ENCODE assay signal across 10 cellular contexts in the genomic region with DNA sequence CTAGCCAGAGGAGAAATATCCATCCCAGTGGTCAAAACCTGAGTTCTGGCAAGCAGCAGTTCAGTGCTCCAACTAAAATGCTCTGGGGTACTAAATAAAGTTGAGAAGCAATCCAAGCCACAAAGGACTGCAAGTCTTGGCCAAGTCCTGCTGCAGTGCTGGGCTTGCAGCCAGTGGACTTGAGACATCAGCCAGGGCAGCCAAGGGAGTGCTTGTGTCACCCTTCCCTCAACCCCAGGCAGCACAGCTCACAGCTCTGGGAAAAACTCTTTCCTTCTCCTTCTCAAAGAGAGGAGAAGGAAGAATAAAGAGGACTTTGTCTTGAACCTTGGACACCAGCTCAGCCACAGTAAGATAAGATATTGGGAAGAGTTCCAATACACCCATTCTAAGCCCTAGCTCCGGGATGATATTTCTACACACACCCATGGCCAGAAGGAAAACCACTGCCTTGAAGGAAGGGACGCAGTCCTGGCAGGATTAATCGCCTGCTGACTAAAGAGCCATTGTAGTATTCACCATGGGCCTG.
A peak's percentile ranks its signal among the peaks of the same experiment; 100 is the strongest.
DNase-seq lines count a peak whose midpoint lies in the region; ATAC-seq, FAIRE-seq and TF ChIP-seq lines count a peak whose summit lies in the region.
"Had no signal": no experiment of that assay in that cellular context is flagged by ENCODE, and none has a peak within 500 bp of the region (broad histone marks: within the 10 kb centered on the region; RNA-seq: fewer than 3 reads in every experiment).

No MANE protein-coding gene starts in this region.

- WGBS in liver, result 67% methylated on average over 3 of the region's 3 CpGs
- WGBS in HepG2 (ENCODE audit: low lambda C conversion rate), result no CpG with 5 or more reads among the region's 3 CpGs
- WGBS in aorta, 2 donors, result 4 to 29% methylated on average over 3 of the region's 3 CpGs

- FAIRE-seq in HepG2 (lab: Jason Lieb, UNC), result no peak

- DNase-seq in HepG2 (ENCODE audit: low spot score) (no peak), foreskin melanocyte (peak; percentile 67), nucleus accumbens (lab: John Stamatoyannopoulos, UW) (peak in 40 of 56 donors; percentile 0 to 69 (median 24)), aorta (peak; percentile 86 to 91)
- no peak for DNase-seq in stimulated activated CD4-positive, alpha-beta T cell treated with anti-CD3 and anti-CD28 coated beads, Interleukin-4, amount 100 ng/mL, for 24 hours
- no peak for DNase-seq in stimulated activated naive CD8-positive, alpha-beta T cell treated with anti-CD3 and anti-CD28 coated beads, Interleukin-15, amount 100 ng/mL, for 72 hours
- DNase-seq: 8988T; activated naive CD4-positive, alpha-beta T cell treated with Interleukin-2 at 50 U/mL for 16 hours had no signal

- no TSS peak for BruUV-seq in HepG2 (replicated peaks; lab: Mats Ljungman, UMichigan)

- no peak overlapping the region for H3K27ac Mint-ChIP-seq in stimulated activated naive CD8-positive, alpha-beta T cell treated with anti-CD3 and anti-CD28 coated beads, Interleukin-15, amount 100 ng/mL, for 72 hours

- no peak for TF ChIP-seq CTCF in liver (IDR thresholded peaks at IDR 0.05; ENCODE audit: low read depth, low read length, missing input control)
- TF ChIP-seq CTCF in HepG2 (CRISPR knock-in tag; IDR thresholded peaks at IDR 0.05), result no peak

- no peak overlapping the region for H2AFZ ChIP-seq in HepG2 (ENCODE audit: low read length)

- POLR2A ChIA-PET in HepG2 (lab: Yijun Ruan, JAX), result no interaction called here

- H3K9me3 ChIP-seq in liver (ENCODE audit: control insufficient read depth in 4 of 4, low read length in 3 of 4) (peaks cover 0 to 3% (median 1%) of the 10 kb centered on the region in 4 donors), HepG2 (ENCODE audit: low read length) (no peaks in the 10 kb centered on the region), aorta (ENCODE audit: control insufficient read depth, low read length) (no peaks in the 10 kb centered on the region)

- H4K20me1 ChIP-seq in HepG2 (ENCODE audit: insufficient read depth, low read length), result no peaks in the 10 kb centered on the region

- H3K27ac ChIP-seq in liver (ENCODE audit: low read depth in 1 of 2, low read length in 2 of 2), result no peak overlapping the region
- H3K27ac ChIP-seq in HepG2 (ENCODE audit: extremely low read length, insufficient read depth, low read length), result no peak overlapping the region
- H3K27ac ChIP-seq in aorta (ENCODE audit: low read depth in 1 of 2, low read length in 2 of 2), result peak overlapping the region; percentile 8 to 74

- no peak overlapping the region for H3K4me3 Mint-ChIP-seq in stimulated activated naive CD8-positive, alpha-beta T cell treated with anti-CD3 and anti-CD28 coated beads, Interleukin-15, amount 100 ng/mL, for 72 hours

- no peak for TF ChIP-seq EP300 in HepG2 (IDR thresholded peaks at IDR 0.05; ENCODE audit: low read depth in 2 of 2, low read length in 2 of 2)
- no peak for TF ChIP-seq EP300 in HepG2 (CRISPR knock-in tag; IDR thresholded peaks at IDR 0.05; ENCODE audit: borderline replicate concordance)

- no peaks in the 10 kb centered on the region for H3K79me2 ChIP-seq in HepG2 (ENCODE audit: insufficient read depth, low read length)

- H3K4me3 ChIP-seq in liver (ENCODE audit: low read depth in 1 of 3, low read length in 3 of 3) (no peak overlapping the region), HepG2 (replicated peaks in 1 of 3; ENCODE audit: insufficient read depth in 1 of 3, low read depth in 2 of 3, low read length in 3 of 3) (no peak overlapping the region), aorta (ENCODE audit: low read length in 2 of 2) (no peak overlapping the region)

- ATAC-seq in HepG2 (no peak), aorta (ENCODE audit: low FRiP score) (peak; percentile 90), HG02571 (IDR thresholded peaks at IDR 0.05; ENCODE audit: unreplicated experiment) (no peak)
- no peak for ATAC-seq in stimulated activated naive CD8-positive, alpha-beta T cell treated with anti-CD3 and anti-CD28 coated beads, Interleukin-15, amount 100 ng/mL, for 72 hours

- H3K36me3 ChIP-seq in liver (ENCODE audit: control insufficient read depth in 4 of 4, insufficient read depth in 3 of 4, low read depth in 1 of 4, low read length in 3 of 4), result peaks cover 0 to 2% (median 0%) of the 10 kb centered on the region in 4 donors
- no peaks in the 10 kb centered on the region for H3K36me3 ChIP-seq in HepG2 (replicated peaks in 1 of 2; ENCODE audit: control insufficient read depth in 1 of 2, insufficient read depth in 2 of 2, low read length in 2 of 2)
- no peaks in the 10 kb centered on the region for H3K36me3 ChIP-seq in aorta (ENCODE audit: control insufficient read depth in 1 of 2, insufficient read depth in 2 of 2, low read length in 1 of 2)

- in situ Hi-C loops in HepG2 (cut with HindIII; ENCODE audit: extremely low pct_ligation_motif_present, low pct_unique_long_range_greater_than_20kb), result no loop called here

- CTCF ChIA-PET in HepG2 (lab: Yijun Ruan, JAX; ENCODE audit: low intra/inter-chr PET ratio, low total read pairs), result no interaction called here

- H3K4me1 ChIP-seq in liver (ENCODE audit: control insufficient read depth in 4 of 4, insufficient read depth in 4 of 4, low read length in 3 of 4) (no peaks in the 10 kb centered on the region), HepG2 (ENCODE audit: insufficient read depth, low read length) (no peaks in the 10 kb centered on the region), aorta (ENCODE audit: control insufficient read depth in 1 of 2, insufficient read depth in 2 of 2, low read length in 2 of 2) (no peaks in the 10 kb centered on the region)

- H3K9ac ChIP-seq in liver (ENCODE audit: low read depth in 1 of 2, low read length in 2 of 2), result no peak overlapping the region
- no peak overlapping the region for H3K9ac ChIP-seq in HepG2 (ENCODE audit: insufficient read depth, low read depth, low read length)

- H3K9me3 Mint-ChIP-seq in stimulated activated naive CD8-positive, alpha-beta T cell treated with anti-CD3 and anti-CD28 coated beads, Interleukin-15, amount 100 ng/mL, for 72 hours, result peaks cover 6% of the 10 kb centered on the region in 2 donors

- no peak overlapping the region for H3K4me2 ChIP-seq in HepG2 (ENCODE audit: low read depth, low read length)

- H3K27me3 Mint-ChIP-seq in stimulated activated naive CD8-positive, alpha-beta T cell treated with anti-CD3 and anti-CD28 coated beads, Interleukin-15, amount 100 ng/mL, for 72 hours, result no peaks in the 10 kb centered on the region

- TF ChIP-seq POLR2A in HepG2 (IDR thresholded peaks at IDR 0.05; ENCODE audit: insufficient read depth in 1 of 2, low read depth in 2 of 2, low read length in 2 of 2), result no peak

- no peak for TF ChIP-seq RAD21 in liver (IDR thresholded peaks at IDR 0.05)
- TF ChIP-seq RAD21 in HepG2 (CRISPR knock-in tag; IDR thresholded peaks at IDR 0.05), result no peak

- intact Hi-C loops in HepG2 (cut with micrococcal nuclease; ENCODE audit: unreplicated experiment), result no loop called here
- intact Hi-C loops in aorta (cut with DNase I), result no loop called here

- H3K4me1 Mint-ChIP-seq in stimulated activated naive CD8-positive, alpha-beta T cell treated with anti-CD3 and anti-CD28 coated beads, Interleukin-15, amount 100 ng/mL, for 72 hours, result no peaks in the 10 kb centered on the region

- H3K27me3 ChIP-seq in liver (ENCODE audit: control insufficient read depth in 4 of 4, insufficient read depth in 4 of 4, low read length in 3 of 4) (no peaks in the 10 kb centered on the region), HepG2 (ENCODE audit: control insufficient read depth in 1 of 2, insufficient read depth in 2 of 2, low read length in 2 of 2) (no peaks in the 10 kb centered on the region), aorta (ENCODE audit: control insufficient read depth in 1 of 2, insufficient read depth in 2 of 2, low read length in 1 of 2) (no peaks in the 10 kb centered on the region)

TF ChIP-seq in liver, 16 proteins besides CTCF, POLR2A, EP300 and RAD21:
- TF ChIP-seq NR2F2 (IDR thresholded peaks at IDR 0.05) (peak; percentile 21), YY1 (IDR thresholded peaks at IDR 0.05) (no peak), HNF4A (conservative IDR thresholded peaks at IDR 0.05) (no peak)

TF ChIP-seq in HepG2, 621 proteins besides CTCF, POLR2A, EP300 and RAD21 (continues in another document):
- TF ChIP-seq ZNF367 (CRISPR knock-in tag; IDR thresholded peaks at IDR 0.05; ENCODE audit: borderline replicate concordance) (no peak), ZNF383 (CRISPR knock-in tag; IDR thresholded peaks at IDR 0.05; ENCODE audit: borderline replicate concordance) (no peak), KAT2B (IDR thresholded peaks at IDR 0.05; ENCODE audit: borderline replicate concordance, low read depth, low read length) (no peak), EEA1 (CRISPR knock-in tag; IDR thresholded peaks at IDR 0.05; ENCODE audit: borderline replicate concordance) (no peak), TBP (CRISPR knock-in tag; IDR thresholded peaks at IDR 0.05) (no peak)
- TF ChIP-seq, protein P1, sequence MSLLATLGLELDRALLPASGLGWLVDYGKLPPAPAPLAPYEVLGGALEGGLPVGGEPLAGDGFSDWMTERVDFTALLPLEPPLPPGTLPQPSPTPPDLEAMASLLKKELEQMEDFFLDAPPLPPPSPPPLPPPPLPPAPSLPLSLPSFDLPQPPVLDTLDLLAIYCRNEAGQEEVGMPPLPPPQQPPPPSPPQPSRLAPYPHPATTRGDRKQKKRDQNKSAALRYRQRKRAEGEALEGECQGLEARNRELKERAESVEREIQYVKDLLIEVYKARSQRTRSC (CRISPR knock-in tag; IDR thresholded peaks at IDR 0.05; ENCODE audit: low read depth), result no peak
- TF ChIP-seq, protein P2, sequence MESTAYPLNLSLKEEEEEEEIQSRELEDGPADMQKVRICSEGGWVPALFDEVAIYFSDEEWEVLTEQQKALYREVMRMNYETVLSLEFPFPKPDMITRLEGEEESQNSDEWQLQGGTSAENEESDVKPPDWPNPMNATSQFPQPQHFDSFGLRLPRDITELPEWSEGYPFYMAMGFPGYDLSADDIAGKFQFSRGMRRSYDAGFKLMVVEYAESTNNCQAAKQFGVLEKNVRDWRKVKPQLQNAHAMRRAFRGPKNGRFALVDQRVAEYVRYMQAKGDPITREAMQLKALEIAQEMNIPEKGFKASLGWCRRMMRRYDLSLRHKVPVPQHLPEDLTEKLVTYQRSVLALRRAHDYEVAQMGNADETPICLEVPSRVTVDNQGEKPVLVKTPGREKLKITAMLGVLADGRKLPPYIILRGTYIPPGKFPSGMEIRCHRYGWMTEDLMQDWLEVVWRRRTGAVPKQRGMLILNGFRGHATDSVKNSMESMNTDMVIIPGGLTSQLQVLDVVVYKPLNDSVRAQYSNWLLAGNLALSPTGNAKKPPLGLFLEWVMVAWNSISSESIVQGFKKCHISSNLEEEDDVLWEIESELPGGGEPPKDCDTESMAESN (CRISPR knock-in tag; conservative IDR thresholded peaks at IDR 0.05), result no peak

Comparison
In these comparisons a context has a peak if more than half of its experiments do, and no peak if none do; other contexts are left out.
1. H3K27ac ChIP-seq: peak in aorta (2 of 2); none in liver (0 of 2) and HepG2 (single experiment).
2. DNase-seq: peak in foreskin melanocyte (single experiment), nucleus accumbens (40 of 56) and aorta (2 of 2); none in HepG2 (single experiment), stimulated activated CD4-positive, alpha-beta T cell treated with anti-CD3 and anti-CD28 coated beads, Interleukin-4, amount 100 ng/mL, for 24 hours (single experiment) and stimulated activated naive CD8-positive, alpha-beta T cell treated with anti-CD3 and anti-CD28 coated beads, Interleukin-15, amount 100 ng/mL, for 72 hours (0 of 2).